ENCODE assay signal across 8 cellular contexts in the genomic region with DNA sequence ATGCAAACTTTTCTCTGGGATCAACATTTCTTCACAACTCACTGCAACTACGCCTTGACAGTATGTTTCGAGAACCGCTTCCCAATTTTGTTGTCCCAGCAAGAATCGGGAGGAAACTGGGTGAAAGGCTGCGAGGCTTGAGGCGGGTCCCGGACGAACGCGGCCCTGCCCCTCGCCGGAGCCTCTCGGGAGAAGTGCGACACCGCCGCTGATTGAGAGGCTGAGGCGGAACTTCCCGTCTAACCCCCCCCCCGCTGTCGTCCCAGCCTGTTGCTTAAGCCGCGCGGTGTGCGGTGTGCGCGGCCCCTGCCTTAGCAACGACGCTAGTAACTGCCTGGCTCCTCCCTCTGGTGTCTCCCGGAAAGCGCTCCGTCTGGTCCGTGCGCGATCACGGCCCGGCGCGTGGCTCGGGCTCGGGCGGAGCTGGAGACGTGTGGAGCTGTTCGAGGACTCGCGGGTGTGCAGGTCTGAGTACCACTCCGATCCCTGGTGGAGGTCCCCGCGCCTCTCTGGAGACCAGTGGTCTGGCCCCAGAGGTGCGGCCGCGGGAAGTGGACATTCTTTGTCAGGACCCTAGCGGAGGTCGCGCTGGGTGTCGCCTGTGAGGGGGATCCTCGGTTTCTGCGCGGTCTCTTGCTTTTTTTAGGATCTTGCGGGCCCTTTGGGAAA. TPM values are rescaled to one million over a fixed set of nuclear protein-coding genes. Genes with fewer than 3 reads are reported as not detected.
DNase-seq lines count a peak whose midpoint lies in the region; ATAC-seq and TF ChIP-seq lines count a peak whose summit lies in the region.

A gene with protein sequence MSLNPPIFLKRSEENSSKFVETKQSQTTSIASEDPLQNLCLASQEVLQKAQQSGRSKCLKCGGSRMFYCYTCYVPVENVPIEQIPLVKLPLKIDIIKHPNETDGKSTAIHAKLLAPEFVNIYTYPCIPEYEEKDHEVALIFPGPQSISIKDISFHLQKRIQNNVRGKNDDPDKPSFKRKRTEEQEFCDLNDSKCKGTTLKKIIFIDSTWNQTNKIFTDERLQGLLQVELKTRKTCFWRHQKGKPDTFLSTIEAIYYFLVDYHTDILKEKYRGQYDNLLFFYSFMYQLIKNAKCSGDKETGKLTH (plus strand): TSS at position 391 of the 669 bp plus-strand sequence. CDS start 4,120 bp downstream, outside the sequence.
A gene with protein sequence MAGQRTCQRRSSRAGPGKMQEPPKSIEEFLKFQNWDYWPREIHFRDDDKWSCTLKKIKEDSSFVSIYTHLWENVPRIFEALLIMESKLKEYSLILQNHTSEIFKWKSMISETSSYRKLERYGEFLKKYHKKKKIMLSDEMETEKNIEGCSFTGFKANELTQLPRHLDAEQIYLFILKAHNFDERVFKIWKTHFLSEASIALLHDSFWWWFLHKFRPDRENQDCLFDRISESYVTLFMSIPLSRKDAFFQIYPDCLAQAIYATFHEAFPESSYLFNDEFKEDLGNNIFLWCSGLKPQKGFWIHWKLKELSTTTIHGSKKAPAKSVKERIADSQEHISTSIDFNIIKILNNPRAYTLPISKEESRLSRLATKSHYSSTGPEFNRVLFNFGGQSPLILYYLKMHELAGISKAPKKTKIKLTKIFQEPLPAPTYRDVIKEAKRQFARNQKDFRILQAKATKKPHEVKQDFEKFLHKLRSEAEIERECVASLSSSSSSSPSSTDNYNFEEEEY (minus strand): TSS at position 161 of the 669 bp plus-strand sequence. CDS start 5,647 bp downstream, outside the sequence.

- peak within 1 kb of the TSS; percentile 96 for H3K9ac ChIP-seq in SK-N-MC (ENCODE audit: insufficient read length)

- H3K9me3 ChIP-seq in SK-N-MC (ENCODE audit: low read depth, low read length) (no peaks in the 10 kb centered on the region; the same call in 1 of the 2 replicates), testis (no peaks in the 10 kb centered on the region)

- H3K36me3 ChIP-seq in SK-N-MC (ENCODE audit: insufficient read depth, low read length) = peaks cover 11% of the 10 kb centered on the region
- H3K36me3 ChIP-seq in testis (ENCODE audit: low read depth, missing control alignments) = no peaks in the 10 kb centered on the region

- H3K27ac ChIP-seq in SK-N-MC (peak within 1 kb of the TSS; percentile 65; the same call in 1 of the 2 replicates), testis (peak within 1 kb of the TSS; percentile 83 to 94)

- peak; percentile 22 for TF ChIP-seq POLR2A in testis (IDR thresholded peaks at IDR 0.05)

- intact Hi-C loops in testis (cut with DNase I; ENCODE audit: low total_unique reads) = loop anchor here (10.0 kb wide), 1 partner anchor 254 kb away; no protein-coding TSS in a partner anchor

- peaks cover 17% of the 10 kb centered on the region for H3K36me3 Mint-ChIP-seq in activated naive CD4-positive, alpha-beta T cell treated with anti-CD3 and anti-CD28 coated beads, Interleukin-2, amount 50 U/mL, for 24 hours

- 0 to 1% methylated on average over 36 to 48 of the region's 59 CpGs for WGBS in testis, 2 donors

- peak within 1 kb of the TSS; percentile 97 for H3K27ac Mint-ChIP-seq in activated naive CD4-positive, alpha-beta T cell treated with anti-CD3 and anti-CD28 coated beads, Interleukin-2, amount 50 U/mL, for 24 hours

- peaks cover 57% of the 10 kb centered on the region for H3K4me1 Mint-ChIP-seq in activated naive CD4-positive, alpha-beta T cell treated with anti-CD3 and anti-CD28 coated beads, Interleukin-2, amount 50 U/mL, for 24 hours

- DNase-seq in NCI-H1048 (lab: John Stamatoyannopoulos, UW) (peak; percentile 91), SK-N-MC (ENCODE audit: low read depth, low spot score) (peak; percentile 80), glomerular visceral epithelial cell (ENCODE audit: extremely low spot score) (peak; percentile 98), omental fat pad (ENCODE audit: low spot score) (peak; percentile 74), testis (peak; percentile 97)

- peak within 1 kb of the TSS; percentile 94 for H3K4me3 Mint-ChIP-seq in activated naive CD4-positive, alpha-beta T cell treated with anti-CD3 and anti-CD28 coated beads, Interleukin-2, amount 50 U/mL, for 24 hours

- H3K9me3 Mint-ChIP-seq in activated naive CD4-positive, alpha-beta T cell treated with anti-CD3 and anti-CD28 coated beads, Interleukin-2, amount 50 U/mL, for 24 hours = no peaks in the 10 kb centered on the region

- TF ChIP-seq CTCF in omental fat pad (IDR thresholded peaks at IDR 0.05) (no peak), testis (IDR thresholded peaks at IDR 0.05) (peak in 2 of 3 experiments; percentile 13 to 23)

- H3K27me3 ChIP-seq in testis = no peaks in the 10 kb centered on the region

- H3K4me1 ChIP-seq in testis = peaks cover 12% of the 10 kb centered on the region

- H3K4me3 ChIP-seq in GM08714 (ENCODE audit: low read length) = peak within 1 kb of the TSS; percentile 98
- peak within 1 kb of the TSS; percentile 88 for H3K4me3 ChIP-seq in SK-N-MC
- H3K4me3 ChIP-seq in testis = peak within 1 kb of the TSS; percentile 77 to 79

- ATAC-seq in HG02588 (IDR thresholded peaks at IDR 0.05; ENCODE audit: unreplicated experiment) = peak; percentile 99
- peak; percentile 100 for ATAC-seq in omental fat pad (ENCODE audit: low FRiP score)

- no peaks in the 10 kb centered on the region for H3K27me3 Mint-ChIP-seq in activated naive CD4-positive, alpha-beta T cell treated with anti-CD3 and anti-CD28 coated beads, Interleukin-2, amount 50 U/mL, for 24 hours

RNA-seq across cellular contexts. Expression of the first gene that starts in this region (rescaled TPM):
- total RNA-seq in omental fat pad = 10 to 100 TPM; 10.6 to 34.8 (median 17.7) TPM
- total RNA-seq in testis = 10 to 100 TPM; 14.3 to 17.2 TPM
- 15.3 TPM for polyA plus RNA-seq in testis (ENCODE audit: insufficient read depth, low read depth, low replicate concordance)

RNA-seq across cellular contexts. Expression of the second gene that starts in this region (rescaled TPM):
- total RNA-seq in omental fat pad = 1 to 10 TPM in 1 of 4 donors, under 1 TPM in 1, not detected in 2; 0.75 to 3.7 TPM
- 10 to 100 TPM; 19.0 to 36.4 TPM for total RNA-seq in testis
- polyA plus RNA-seq in testis (ENCODE audit: insufficient read depth, low read depth, low replicate concordance) = 28.3 TPM

Comparison
In these comparisons a context has a peak if more than half of its experiments do, and no peak if none do; other contexts are left out.
1. Peak in every context shown above with its lines: DNase-seq, ATAC-seq, H3K4me3 ChIP-seq and H3K27ac ChIP-seq.
2. RNA of the second gene that starts in this region (total RNA-seq): 19.0 to 36.4 TPM in testis; 0.75 to 3.7 TPM in omental fat pad; every median in the first group is over 4 times any median in the second.
3. CTCF ChIP-seq: peak in testis (2 of 3); none in omental fat pad (0 of 3).